ENCODE assay signal across 8 cellular contexts in the genomic region with DNA sequence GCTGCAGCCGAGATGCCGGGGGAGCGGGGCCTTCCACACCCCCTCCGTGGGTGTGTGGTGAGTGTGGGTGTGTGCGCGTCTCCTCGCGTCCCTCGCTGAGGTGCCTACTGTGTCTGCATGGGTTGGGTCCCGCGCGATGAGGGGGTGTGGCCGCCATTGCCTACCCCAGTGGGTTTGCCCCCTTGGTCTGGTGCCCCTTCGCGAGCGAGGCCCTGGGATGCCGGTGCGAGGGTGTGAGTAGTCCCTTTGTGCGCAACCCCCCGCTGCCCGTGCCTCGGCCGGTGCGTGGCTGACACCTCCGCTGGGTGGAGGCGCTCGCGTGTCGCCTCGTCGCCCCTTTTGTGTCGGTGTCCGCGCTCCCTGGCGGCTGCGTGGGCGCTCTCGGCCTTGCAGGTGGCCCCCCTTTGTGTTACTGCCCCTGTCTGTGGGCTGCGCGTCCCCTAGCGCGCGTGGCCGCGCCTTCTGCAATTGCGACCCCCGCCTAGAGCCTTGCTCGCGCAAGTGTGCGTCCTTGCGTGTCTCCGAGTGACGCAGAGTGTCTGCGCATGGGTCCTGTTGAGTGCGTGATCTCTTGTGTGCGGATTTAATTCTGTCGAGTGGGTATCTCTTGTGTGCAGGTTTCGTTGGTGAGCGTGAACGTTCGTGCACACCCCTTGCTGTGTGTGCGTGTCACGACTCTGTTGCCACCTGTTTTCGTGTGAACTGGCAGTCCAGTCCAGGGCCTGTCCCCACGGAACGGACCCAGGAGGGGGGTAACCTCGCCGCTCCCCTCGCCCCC. TPM values are rescaled to one million over a fixed set of nuclear protein-coding genes. Genes with fewer than 3 reads are reported as not detected.
DNase-seq lines count a peak whose midpoint lies in the region; ATAC-seq and TF ChIP-seq lines count a peak whose summit lies in the region.

No MANE protein-coding gene starts in this region.

- H3K36me3 ChIP-seq in ectodermal cell (ENCODE audit: control insufficient read depth, insufficient read depth, low read length), result no peaks in the 10 kb centered on the region

- peak overlapping the region; percentile 67 for H3K27ac ChIP-seq in ectodermal cell (ENCODE audit: insufficient read depth, low read depth, low read length, poor library complexity, severe bottlenecking)

- 0 out of 2 replicates have a peak, but pooled peaks have one; percentile 15 for TF ChIP-seq CTCF in GM12875 (IDR thresholded peaks at IDR 0.05; ENCODE audit: borderline replicate concordance, insufficient read depth, low read depth, low read length)
- TF ChIP-seq CTCF in NB4 (IDR thresholded peaks at IDR 0.05; ENCODE audit: low read depth, low read length), result no peak

- DNase-seq in HEK293T (ENCODE audit: extremely low spot score) (peak; percentile 35), NB4 (ENCODE audit: low read depth) (peak; percentile 52), memory B cell (ENCODE audit: low spot score in 2 of 2) (peak; percentile 74 to 83), iPS-NIHi7 (ENCODE audit: extremely low spot score) (no peak)
- DNase-seq in activated CD4-positive, alpha-beta T cell treated with anti-CD3 and anti-CD28 coated beads, Interleukin-2, amount 50 U/mL, for 1 hour, result peak; percentile 61
- peak; percentile 35 for DNase-seq in stimulated activated CD8-positive, alpha-beta memory T cell treated with anti-CD3 and anti-CD28 coated beads, Interleukin-15, amount 100 ng/mL, for 1 hour (ENCODE audit: low read depth)

- peaks cover 22% of the 10 kb centered on the region for H3K27me3 ChIP-seq in ectodermal cell (ENCODE audit: control insufficient read depth, insufficient read depth, low read length, poor library complexity, severe bottlenecking)

- H3K9me3 ChIP-seq in ectodermal cell (ENCODE audit: control insufficient read depth, low read length), result no peaks in the 10 kb centered on the region

- H3K4me3 Mint-ChIP-seq in memory B cell, result peak overlapping the region; percentile 96

- POLR2A ChIA-PET in HEK293T (lab: Yijun Ruan, JAX), result no interaction called here

- 1% methylated on average over 69 of the region's 69 CpGs for WGBS in ectodermal cell, 2 experiments

- CTCF ChIA-PET in HEK293T (lab: Yijun Ruan, JAX), result interaction anchor here (0.6 kb wide), 1 partner anchor 94 kb away, joined by 5 read pairs; no protein-coding TSS in a partner anchor

- peaks cover 24% of the 10 kb centered on the region for H3K4me1 Mint-ChIP-seq in memory B cell

- H3K4me3 ChIP-seq in GM12875 (ENCODE audit: low read depth, low read length), result peak overlapping the region; percentile 98
- H3K4me3 ChIP-seq in NB4 (ENCODE audit: low read depth, low read length), result peak overlapping the region; percentile 88
- peak overlapping the region; percentile 81 for H3K4me3 ChIP-seq in ectodermal cell (ENCODE audit: insufficient read depth, low read depth, low read length)

- H3K27me3 Mint-ChIP-seq in memory B cell, result no peaks in the 10 kb centered on the region

- no peak for TF ChIP-seq POLR2A in NB4 (IDR thresholded peaks at IDR 0.05; ENCODE audit: extremely low read depth, insufficient read length)

- H3K4me1 ChIP-seq in ectodermal cell (ENCODE audit: control insufficient read depth, insufficient read depth, low read length), result peaks cover 5% of the 10 kb centered on the region

- H3K27ac Mint-ChIP-seq in memory B cell, result peak overlapping the region; percentile 95

- H3K9me3 Mint-ChIP-seq in memory B cell, result no peaks in the 10 kb centered on the region

- H3K36me3 Mint-ChIP-seq in memory B cell, result peaks cover 11% of the 10 kb centered on the region

- ATAC-seq in memory B cell (ENCODE audit: low read depth), result peak; percentile 66

TF ChIP-seq in HEK293T, 16 proteins besides CTCF, POLR2A, EP300 and RAD21:
- TF ChIP-seq L3MBTL2 (conservative IDR thresholded peaks at IDR 0.05) (peak; percentile 43; the same call in 1 of the 2 replicates), ELF4 (IDR thresholded peaks at IDR 0.05) (no peak), LEF1 (IDR thresholded peaks at IDR 0.05; ENCODE audit: borderline replicate concordance) (no peak), BHLHE40 (IDR thresholded peaks at IDR 0.05; ENCODE audit: borderline replicate concordance) (no peak), FOXK2 (IDR thresholded peaks at IDR 0.05) (no peak), ZNF384 (IDR thresholded peaks at IDR 0.05) (no peak), TARDBP (IDR thresholded peaks at IDR 0.05) (peak; percentile 96)
TF ChIP-seq in HEK293T: peak in this region for 2.

RNA-seq across cellular contexts. Expression of gene TTC3, which starts 0.6 kb away (rescaled TPM):
- 117 TPM for polyA plus RNA-seq in ectodermal cell (2013, experiment 1 of 4)
- 118 TPM for polyA plus RNA-seq in ectodermal cell (2013, experiment 2 of 4)
- polyA plus RNA-seq in ectodermal cell (2013, experiment 3 of 4), result 101 TPM
- 123 TPM for polyA plus RNA-seq in ectodermal cell (2013, experiment 4 of 4)

RNA-seq across cellular contexts. Expression of gene PIGP, which starts 0.7 kb away (rescaled TPM):
- 13.1 TPM for polyA plus RNA-seq in ectodermal cell (2013, experiment 1 of 4)
- polyA plus RNA-seq in ectodermal cell (2013, experiment 2 of 4), result 12.7 TPM
- 18.2 TPM for polyA plus RNA-seq in ectodermal cell (2013, experiment 3 of 4)
- 19.6 TPM for polyA plus RNA-seq in ectodermal cell (2013, experiment 4 of 4)
